1 cellular context compared by ENCODE assay signal in the genomic region with DNA sequence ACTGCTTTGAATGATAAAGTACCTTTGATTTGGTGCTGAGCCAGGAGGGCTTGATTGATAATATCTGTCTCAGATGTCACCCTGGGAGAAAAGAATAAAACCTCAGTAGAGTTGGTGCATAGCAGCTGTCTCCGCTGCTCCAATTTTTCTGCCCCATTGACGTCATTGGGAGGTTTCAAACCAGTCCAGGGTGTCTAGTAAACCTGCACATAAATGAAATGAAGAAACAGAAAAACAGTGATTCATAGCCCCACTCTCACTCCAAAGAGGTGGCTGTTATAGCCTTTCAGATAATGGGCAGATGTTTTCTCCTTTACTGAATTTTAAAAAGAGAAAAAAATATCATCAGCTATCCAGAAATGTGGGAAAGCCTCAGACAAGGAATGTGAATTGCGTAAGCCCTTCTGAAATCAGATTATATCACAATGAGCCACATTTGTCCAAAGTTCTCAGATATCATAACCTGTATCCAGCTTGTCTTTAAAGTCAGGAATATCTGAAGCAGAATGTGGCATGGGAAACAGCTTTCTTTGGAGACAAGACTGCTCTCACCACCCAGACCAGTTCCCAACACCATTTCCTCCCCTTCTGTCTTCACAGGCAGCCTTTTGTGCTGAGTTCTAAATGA.
TF ChIP-seq lines count a peak whose summit lies in the region.

No MANE protein-coding gene starts in this region.

TF ChIP-seq in WTC11, 78 proteins besides CTCF, POLR2A, EP300 and RAD21 (continued from another document):
- TF ChIP-seq, protein P1, sequence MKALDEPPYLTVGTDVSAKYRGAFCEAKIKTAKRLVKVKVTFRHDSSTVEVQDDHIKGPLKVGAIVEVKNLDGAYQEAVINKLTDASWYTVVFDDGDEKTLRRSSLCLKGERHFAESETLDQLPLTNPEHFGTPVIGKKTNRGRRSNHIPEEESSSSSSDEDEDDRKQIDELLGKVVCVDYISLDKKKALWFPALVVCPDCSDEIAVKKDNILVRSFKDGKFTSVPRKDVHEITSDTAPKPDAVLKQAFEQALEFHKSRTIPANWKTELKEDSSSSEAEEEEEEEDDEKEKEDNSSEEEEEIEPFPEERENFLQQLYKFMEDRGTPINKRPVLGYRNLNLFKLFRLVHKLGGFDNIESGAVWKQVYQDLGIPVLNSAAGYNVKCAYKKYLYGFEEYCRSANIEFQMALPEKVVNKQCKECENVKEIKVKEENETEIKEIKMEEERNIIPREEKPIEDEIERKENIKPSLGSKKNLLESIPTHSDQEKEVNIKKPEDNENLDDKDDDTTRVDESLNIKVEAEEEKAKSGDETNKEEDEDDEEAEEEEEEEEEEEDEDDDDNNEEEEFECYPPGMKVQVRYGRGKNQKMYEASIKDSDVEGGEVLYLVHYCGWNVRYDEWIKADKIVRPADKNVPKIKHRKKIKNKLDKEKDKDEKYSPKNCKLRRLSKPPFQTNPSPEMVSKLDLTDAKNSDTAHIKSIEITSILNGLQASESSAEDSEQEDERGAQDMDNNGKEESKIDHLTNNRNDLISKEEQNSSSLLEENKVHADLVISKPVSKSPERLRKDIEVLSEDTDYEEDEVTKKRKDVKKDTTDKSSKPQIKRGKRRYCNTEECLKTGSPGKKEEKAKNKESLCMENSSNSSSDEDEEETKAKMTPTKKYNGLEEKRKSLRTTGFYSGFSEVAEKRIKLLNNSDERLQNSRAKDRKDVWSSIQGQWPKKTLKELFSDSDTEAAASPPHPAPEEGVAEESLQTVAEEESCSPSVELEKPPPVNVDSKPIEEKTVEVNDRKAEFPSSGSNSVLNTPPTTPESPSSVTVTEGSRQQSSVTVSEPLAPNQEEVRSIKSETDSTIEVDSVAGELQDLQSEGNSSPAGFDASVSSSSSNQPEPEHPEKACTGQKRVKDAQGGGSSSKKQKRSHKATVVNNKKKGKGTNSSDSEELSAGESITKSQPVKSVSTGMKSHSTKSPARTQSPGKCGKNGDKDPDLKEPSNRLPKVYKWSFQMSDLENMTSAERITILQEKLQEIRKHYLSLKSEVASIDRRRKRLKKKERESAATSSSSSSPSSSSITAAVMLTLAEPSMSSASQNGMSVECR (CRISPR knock-in tag; IDR thresholded peaks at IDR 0.05; ENCODE audit: borderline replicate concordance): no peak
- TF ChIP-seq, protein P2, sequence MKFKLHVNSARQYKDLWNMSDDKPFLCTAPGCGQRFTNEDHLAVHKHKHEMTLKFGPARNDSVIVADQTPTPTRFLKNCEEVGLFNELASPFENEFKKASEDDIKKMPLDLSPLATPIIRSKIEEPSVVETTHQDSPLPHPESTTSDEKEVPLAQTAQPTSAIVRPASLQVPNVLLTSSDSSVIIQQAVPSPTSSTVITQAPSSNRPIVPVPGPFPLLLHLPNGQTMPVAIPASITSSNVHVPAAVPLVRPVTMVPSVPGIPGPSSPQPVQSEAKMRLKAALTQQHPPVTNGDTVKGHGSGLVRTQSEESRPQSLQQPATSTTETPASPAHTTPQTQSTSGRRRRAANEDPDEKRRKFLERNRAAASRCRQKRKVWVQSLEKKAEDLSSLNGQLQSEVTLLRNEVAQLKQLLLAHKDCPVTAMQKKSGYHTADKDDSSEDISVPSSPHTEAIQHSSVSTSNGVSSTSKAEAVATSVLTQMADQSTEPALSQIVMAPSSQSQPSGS (CRISPR knock-in tag; IDR thresholded peaks at IDR 0.05; ENCODE audit: borderline replicate concordance, low read depth): no peak
- TF ChIP-seq, protein P3, sequence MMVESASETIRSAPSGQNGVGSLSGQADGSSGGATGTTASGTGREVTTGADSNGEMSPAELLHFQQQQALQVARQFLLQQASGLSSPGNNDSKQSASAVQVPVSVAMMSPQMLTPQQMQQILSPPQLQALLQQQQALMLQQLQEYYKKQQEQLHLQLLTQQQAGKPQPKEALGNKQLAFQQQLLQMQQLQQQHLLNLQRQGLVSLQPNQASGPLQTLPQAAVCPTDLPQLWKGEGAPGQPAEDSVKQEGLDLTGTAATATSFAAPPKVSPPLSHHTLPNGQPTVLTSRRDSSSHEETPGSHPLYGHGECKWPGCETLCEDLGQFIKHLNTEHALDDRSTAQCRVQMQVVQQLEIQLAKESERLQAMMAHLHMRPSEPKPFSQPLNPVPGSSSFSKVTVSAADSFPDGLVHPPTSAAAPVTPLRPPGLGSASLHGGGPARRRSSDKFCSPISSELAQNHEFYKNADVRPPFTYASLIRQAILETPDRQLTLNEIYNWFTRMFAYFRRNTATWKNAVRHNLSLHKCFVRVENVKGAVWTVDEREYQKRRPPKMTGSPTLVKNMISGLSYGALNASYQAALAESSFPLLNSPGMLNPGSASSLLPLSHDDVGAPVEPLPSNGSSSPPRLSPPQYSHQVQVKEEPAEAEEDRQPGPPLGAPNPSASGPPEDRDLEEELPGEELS (CRISPR knock-in tag; IDR thresholded peaks at IDR 0.05): no peak
- TF ChIP-seq GTF2I (CRISPR knock-in tag; conservative IDR thresholded peaks at IDR 0.05) (no peak), IRF2 (CRISPR knock-in tag; IDR thresholded peaks at IDR 0.05; ENCODE audit: borderline replicate concordance, low read depth) (no peak), ETV6 (CRISPR knock-in tag; IDR thresholded peaks at IDR 0.05) (no peak)
- TF ChIP-seq, protein P4, sequence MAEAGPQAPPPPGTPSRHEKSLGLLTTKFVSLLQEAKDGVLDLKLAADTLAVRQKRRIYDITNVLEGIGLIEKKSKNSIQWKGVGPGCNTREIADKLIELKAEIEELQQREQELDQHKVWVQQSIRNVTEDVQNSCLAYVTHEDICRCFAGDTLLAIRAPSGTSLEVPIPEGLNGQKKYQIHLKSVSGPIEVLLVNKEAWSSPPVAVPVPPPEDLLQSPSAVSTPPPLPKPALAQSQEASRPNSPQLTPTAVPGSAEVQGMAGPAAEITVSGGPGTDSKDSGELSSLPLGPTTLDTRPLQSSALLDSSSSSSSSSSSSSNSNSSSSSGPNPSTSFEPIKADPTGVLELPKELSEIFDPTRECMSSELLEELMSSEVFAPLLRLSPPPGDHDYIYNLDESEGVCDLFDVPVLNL (CRISPR knock-in tag; IDR thresholded peaks at IDR 0.05; ENCODE audit: borderline replicate concordance, low read depth): no peak
